29 cellular contexts compared by ENCODE assay signal in the genomic region with DNA sequence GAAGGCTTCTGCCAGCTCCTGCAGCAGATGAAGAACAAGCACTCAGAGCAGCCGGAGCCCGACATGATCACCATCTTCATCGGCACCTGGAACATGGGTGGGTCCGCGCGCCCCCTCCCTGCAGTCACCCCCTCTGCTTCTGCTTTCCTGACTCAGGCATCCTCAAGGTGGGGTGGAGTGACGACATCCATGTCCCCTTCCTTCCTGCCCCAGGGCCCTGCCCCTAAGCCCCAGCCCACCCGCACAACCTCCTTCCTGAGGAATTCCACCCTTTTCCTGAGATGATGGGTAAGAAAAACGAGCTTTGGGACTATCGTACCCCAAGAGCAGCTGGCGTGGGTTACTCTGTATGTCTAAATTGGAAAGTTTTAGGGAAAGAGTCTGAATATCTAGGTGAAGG.
"Had no signal": no experiment of that assay in that cellular context is flagged by ENCODE, and none has a peak within 500 bp of the region (broad histone marks: within the 10 kb centered on the region; RNA-seq: fewer than 3 reads in every experiment).

No MANE protein-coding gene starts in this region.

- H3K27me3 ChIP-seq: brain microvascular endothelial cell, cardiac muscle cell had no signal

- H3K4me3 ChIP-seq: cardiac muscle cell had no signal

- DNase-seq: activated CD4-positive, alpha-beta T cell treated with anti-CD3 and anti-CD28 coated beads for 4 hours; activated CD4-positive, alpha-beta T cell treated with anti-CD3 and anti-CD28 coated beads, Interleukin-2, amount 50 U/mL, for 48 hours; activated CD8-positive, alpha-beta memory T cell treated with anti-CD3 and anti-CD28 coated beads, Interleukin-2, amount 10 ng/mL, durations not matched to agents 7 days and 5 days; activated effector memory CD4-positive, alpha-beta T cell treated with anti-CD3 and anti-CD28 coated beads, Interleukin-2, amount 50 U/mL, for 16 hours; activated naive CD4-positive, alpha-beta T cell treated with Interleukin-2 at 50 U/mL for 16 hours; activated T-cell treated with anti-CD3 and anti-CD28 coated beads, Interleukin-2, amount 50 U/mL, for 24 hours; brain microvascular endothelial cell; MV-4-11; NCI-H1092 treated with DMSO at 0.1 percent for 48 hours; NCI-H1417 treated with DMSO at 0.1 percent for 48 hours; NCI-H1694; NCI-H2029; NCI-H2107; NCI-H2171 treated with DMSO at 0.1 percent for 48 hours; NCI-H345; NCI-H510A treated with DMSO at 0.1 percent for 48 hours; NCI-H69; NK-92 treated with Interleukin-12 subunit alpha and Interleukin-12 subunit beta, amount 100 ng/mL, for 24 hours; OCI-M1; RPMI8226; SW 1271 had no signal

- H3K27ac Mint-ChIP-seq: activated CD8-positive, alpha-beta memory T cell treated with anti-CD3 and anti-CD28 coated beads, Interleukin-2, amount 10 ng/mL, durations not matched to agents 7 days and 5 days; activated T-cell treated with anti-CD3 and anti-CD28 coated beads, Interleukin-2, amount 50 U/mL, for 24 hours; activated T-helper 1 cell treated with anti-CD3 and anti-CD28 coated beads, Interleukin-12 subunit alpha, Interleukin-12 subunit beta, Interleukin-2, Interleukin-4 antibody, amounts not matched to agents 30 ng/mL and 10 ng/mL and 1 ng/mL, durations not matched to agents 14 hours and 24 hours and 36 hours had no signal

- H3K36me3 Mint-ChIP-seq: activated naive CD4-positive, alpha-beta T cell treated with anti-CD3 and anti-CD28 coated beads, Interleukin-2, amount 50 U/mL, for 72 hours had no signal

- H3K4me3 Mint-ChIP-seq: activated CD8-positive, alpha-beta memory T cell treated with anti-CD3 and anti-CD28 coated beads, Interleukin-2, amount 10 ng/mL, durations not matched to agents 7 days and 5 days; activated T-cell treated with anti-CD3 and anti-CD28 coated beads, Interleukin-2, amount 50 U/mL, for 24 hours; activated T-helper 1 cell treated with anti-CD3 and anti-CD28 coated beads, Interleukin-12 subunit alpha, Interleukin-12 subunit beta, Interleukin-2, Interleukin-4 antibody, amounts not matched to agents 30 ng/mL and 10 ng/mL and 1 ng/mL, durations not matched to agents 14 hours and 24 hours and 36 hours had no signal

- ATAC-seq: activated CD4-positive, CD25-positive, alpha-beta regulatory T cell treated with anti-CD3 and anti-CD28 coated beads, Interleukin-2, amount 50 U/mL, for 24 hours; activated CD8-positive, alpha-beta memory T cell treated with anti-CD3 and anti-CD28 coated beads, Interleukin-2, amount 10 ng/mL, durations not matched to agents 7 days and 5 days; activated naive CD4-positive, alpha-beta T cell treated with anti-CD3 and anti-CD28 coated beads, Interleukin-2, amount 50 U/mL, for 72 hours; Panc1; Right ventricle myocardium inferior; SK-N-SH treated with all-trans-retinoic acid at 6 μM for 48 hours had no signal

- H3K9me3 Mint-ChIP-seq: activated naive CD4-positive, alpha-beta T cell treated with anti-CD3 and anti-CD28 coated beads, Interleukin-2, amount 50 U/mL, for 72 hours; activated T-cell treated with anti-CD3 and anti-CD28 coated beads, Interleukin-2, amount 50 U/mL, for 24 hours; activated T-helper 1 cell treated with anti-CD3 and anti-CD28 coated beads, Interleukin-12 subunit alpha, Interleukin-12 subunit beta, Interleukin-2, Interleukin-4 antibody, amounts not matched to agents 30 ng/mL and 10 ng/mL and 1 ng/mL, durations not matched to agents 14 hours and 24 hours and 36 hours had no signal

- H3K27ac ChIP-seq: brain microvascular endothelial cell, cardiac muscle cell, KMS-11 had no signal

- H3K27me3 Mint-ChIP-seq: activated CD8-positive, alpha-beta memory T cell treated with anti-CD3 and anti-CD28 coated beads, Interleukin-2, amount 10 ng/mL, durations not matched to agents 7 days and 5 days; activated T-cell treated with anti-CD3 and anti-CD28 coated beads, Interleukin-2, amount 50 U/mL, for 24 hours had no signal

- H3K36me3 ChIP-seq: brain microvascular endothelial cell, cardiac muscle cell had no signal
